ENCODE assay signal across 22 cellular contexts in genomic region chr14:96629082-96629481, GRCh38.
DNase-seq lines count a peak whose midpoint lies in the region; FAIRE-seq and TF ChIP-seq lines count a peak whose summit lies in the region.
"Had no signal": no experiment of that assay in that cellular context is flagged by ENCODE, and none has a peak within 500 bp of the region (broad histone marks: within the 10 kb centered on the region; RNA-seq: fewer than 3 reads in every experiment).

No MANE protein-coding gene starts in this region.

- TF ChIP-seq CTCF in progenitor cell of endocrine pancreas (IDR thresholded peaks at IDR 0.05; ENCODE audit: unreplicated experiment): no peak

- H3K36me3 Mint-ChIP-seq in progenitor cell of endocrine pancreas (ENCODE audit: insufficient read depth): no peaks in the 10 kb centered on the region
- H3K36me3 Mint-ChIP-seq: CD8-positive, alpha-beta T cell; IgD-negative memory B cell had no signal

- DNase-seq in activated CD8-positive, alpha-beta memory T cell treated with anti-CD3 and anti-CD28 coated beads for 24 hours: peak; percentile 35
- no peak for DNase-seq in activated CD8-positive, alpha-beta memory T cell treated with anti-CD3 and anti-CD28 coated beads, Interleukin-2, amount 50 U/mL, for 4 hours
- DNase-seq in D341Med (ENCODE audit: low spot score): peak; percentile 4
- DNase-seq in islet precursor cell: peak; percentile 32
- peak; percentile 0 for DNase-seq in progenitor cell of endocrine pancreas (ENCODE audit: low spot score, unreplicated experiment)
- no peak for DNase-seq in activated T-cell treated with anti-CD3 and anti-CD28 coated beads for 4 hours
- no peak for DNase-seq in GM19238 (ENCODE audit: insufficient read length, low spot score)
- DNase-seq in GM12891 (ENCODE audit: insufficient read length, low spot score): no peak
- DNase-seq: AML-193; C1 segment of cervical spinal cord; GDM1; NCI-H1105; NCI-H146; NCI-H2029; NCI-H345; NCI-H524; NCI-H774; NK-92 treated with Interleukin-12 subunit alpha and Interleukin-12 subunit beta, amount 100 ng/mL, for 24 hours had no signal

- FAIRE-seq in GM12891 (lab: Jason Lieb, UNC): no peak
- FAIRE-seq: GM19239, H54 had no signal

- no peak overlapping the region for H3K27ac Mint-ChIP-seq in progenitor cell of endocrine pancreas
- H3K27ac Mint-ChIP-seq: CD8-positive, alpha-beta T cell; IgD-negative memory B cell had no signal

- no peak for TF ChIP-seq POLR2A in GM12891 (IDR thresholded peaks at IDR 0.05; ENCODE audit: low read depth, low read length)

- peaks cover 10% of the 10 kb centered on the region for H3K27me3 Mint-ChIP-seq in progenitor cell of endocrine pancreas
- H3K27me3 Mint-ChIP-seq: IgD-negative memory B cell had no signal

- H3K4me1 Mint-ChIP-seq in progenitor cell of endocrine pancreas (ENCODE audit: low read depth): no peaks in the 10 kb centered on the region

- no peaks in the 10 kb centered on the region for H3K9me3 Mint-ChIP-seq in progenitor cell of endocrine pancreas (ENCODE audit: low read depth)
- H3K9me3 Mint-ChIP-seq: CD8-positive, alpha-beta T cell had no signal

- H3K4me3 Mint-ChIP-seq in progenitor cell of endocrine pancreas (ENCODE audit: low read depth): no peak overlapping the region
- H3K4me3 Mint-ChIP-seq: CD8-positive, alpha-beta T cell; IgD-negative memory B cell had no signal

TF ChIP-seq in GM12891, 5 proteins besides CTCF, POLR2A, EP300 and RAD21:
- TF ChIP-seq POLR2AphosphoS5 (IDR thresholded peaks at IDR 0.05; ENCODE audit: low read depth, low read length) (no peak), PAX5 (IDR thresholded peaks at IDR 0.05; ENCODE audit: insufficient read depth, low read length, severe bottlenecking) (no peak), SPI1 (IDR thresholded peaks at IDR 0.05; ENCODE audit: low read depth, low read length) (no peak), POU2F2 (IDR thresholded peaks at IDR 0.05; ENCODE audit: low read depth, low read length) (no peak)
TF ChIP-seq in GM12891: peak in this region for 0.

Comparison
In these comparisons a context has a peak if more than half of its experiments do, and no peak if none do; other contexts are left out.
1. DNase-seq: peak in activated CD8-positive, alpha-beta memory T cell treated with anti-CD3 and anti-CD28 coated beads for 24 hours (single experiment), D341Med (single experiment), islet precursor cell (single experiment) and progenitor cell of endocrine pancreas (single experiment); none in activated CD8-positive, alpha-beta memory T cell treated with anti-CD3 and anti-CD28 coated beads, Interleukin-2, amount 50 U/mL, for 4 hours (single experiment), activated T-cell treated with anti-CD3 and anti-CD28 coated beads for 4 hours (single experiment), GM19238 (single experiment) and GM12891 (single experiment).